In genomic region chr15:32508060-32508459, GRCh38 we compare ENCODE assay signal across 3 cellular contexts. TPM values are rescaled to one million over a fixed set of nuclear protein-coding genes. Genes with fewer than 3 reads are reported as not detected.
"Had no signal": no experiment of that assay in that cellular context is flagged by ENCODE, and none has a peak within 500 bp of the region (broad histone marks: within the 10 kb centered on the region; RNA-seq: fewer than 3 reads in every experiment).

No MANE protein-coding gene starts in this region.

RNA-seq across cellular contexts. Expression of gene GOLGA8O, which starts 52.6 kb away (rescaled TPM):
- total RNA-seq: HepG2, HT-29 had no signal
- polyA plus RNA-seq: IgD-negative memory B cell had no signal
